In genomic region chr1:84615785-84616184, GRCh38 we compare ENCODE assay signal across 24 cellular contexts.
"Had no signal": no experiment of that assay in that cellular context is flagged by ENCODE, and none has a peak within 500 bp of the region (broad histone marks: within the 10 kb centered on the region; RNA-seq: fewer than 3 reads in every experiment).

No MANE protein-coding gene starts in this region.

- H3K27ac Mint-ChIP-seq: effector memory CD8-positive, alpha-beta T cell; endodermal cell; mesothelial cell of epicardium; naive B cell; naive thymus-derived CD8-positive, alpha-beta T cell had no signal

- ATAC-seq: effector memory CD8-positive, alpha-beta T cell; esophagus mucosa; gastrocnemius medialis; heart right ventricle; left cardiac atrium; left lung; left ventricle myocardium superior; lower lobe of right lung; mucosa of descending colon; naive thymus-derived CD8-positive, alpha-beta T cell had no signal

- H3K9me3 Mint-ChIP-seq: effector memory CD8-positive, alpha-beta T cell had no signal

- H3K4me3 Mint-ChIP-seq: effector memory CD8-positive, alpha-beta T cell; endodermal cell; mesothelial cell of epicardium; naive thymus-derived CD8-positive, alpha-beta T cell had no signal

- DNase-seq: dermis blood vessel endothelial cell; dorsolateral prefrontal cortex; effector CD8-positive, alpha-beta T cell; effector memory CD8-positive, alpha-beta T cell; endodermal cell; erythroblast; esophagus squamous epithelium; foreskin fibroblast; foreskin melanocyte; gastrocnemius medialis; glutamatergic neuron; head of caudate nucleus; heart right ventricle; hippocampal formation; left cardiac atrium; left lung; left ventricle myocardium superior; lower lobe of right lung; mesenchymal stem cell; mucosa of descending colon; naive B cell; naive thymus-derived CD8-positive, alpha-beta T cell had no signal
